ENCODE assay signal across 1 cellular context in genomic region chr11:63986156-63986931, GRCh38.
TF ChIP-seq lines count a peak whose summit lies in the region.

OTUB1 (plus strand) TSS chr11:63986438; CDS start chr11:63986457, 19 bp downstream.

TF ChIP-seq in K562, 482 proteins besides CTCF, POLR2A, EP300 and RAD21 (continued from another document and continues in another):
- TF ChIP-seq RHOXF2B (CRISPR knock-in tag; conservative IDR thresholded peaks at IDR 0.05) (no peak), ZNF408 (CRISPR knock-in tag; IDR thresholded peaks at IDR 0.05; ENCODE audit: low read depth) (no peak), EGR1 (conservative IDR thresholded peaks at IDR 0.05) (no peak), NFIX (CRISPR knock-in tag; IDR thresholded peaks at IDR 0.05; ENCODE audit: low read depth) (no peak), ATF3 (IDR thresholded peaks at IDR 0.05) (no peak), ATF3 (CRISPR knock-in tag; conservative IDR thresholded peaks at IDR 0.05) (no peak), BCLAF1 (IDR thresholded peaks at IDR 0.05; ENCODE audit: borderline replicate concordance in 1 of 2, control insufficient read depth in 1 of 2, low read depth in 2 of 2, low read length in 1 of 2) (no peak), RNF2 (IDR thresholded peaks at IDR 0.05) (no peak; the same call in 1 of the 2 replicates), MCM5 (IDR thresholded peaks at IDR 0.05; ENCODE audit: low read depth) (no peak), TRIM25 (IDR thresholded peaks at IDR 0.05; ENCODE audit: borderline replicate concordance) (no peak), MECOM (CRISPR knock-in tag; IDR thresholded peaks at IDR 0.05) (no peak), FOXP4 (CRISPR knock-in tag; IDR thresholded peaks at IDR 0.05; ENCODE audit: borderline replicate concordance) (no peak), HCFC1 (IDR thresholded peaks at IDR 0.05; ENCODE audit: low read depth, low read length) (peak; percentile 69), PREB (CRISPR knock-in tag; IDR thresholded peaks at IDR 0.05) (no peak), SMAD4 (CRISPR knock-in tag; conservative IDR thresholded peaks at IDR 0.05) (no peak), ARNT (IDR thresholded peaks at IDR 0.05) (no peak), ZNF75A (CRISPR knock-in tag; IDR thresholded peaks at IDR 0.05) (no peak), SMARCE1 (IDR thresholded peaks at IDR 0.05) (no peak), TBL1XR1 (IDR thresholded peaks at IDR 0.05; ENCODE audit: low read length in 2 of 2) (0 out of 4 replicates have a peak, but pooled peaks of 1 of the 2 experiments have one; percentile 14), NCOR1 (IDR thresholded peaks at IDR 0.05) (no peak), HNRNPK (IDR thresholded peaks at IDR 0.05; ENCODE audit: low read depth, low read length, poor library complexity, severe bottlenecking) (no peak), CREBBP (IDR thresholded peaks at IDR 0.05; ENCODE audit: low read depth, low read length) (no peak), COPS2 (conservative IDR thresholded peaks at IDR 0.05) (no peak), ZC3H4 (CRISPR knock-in tag; IDR thresholded peaks at IDR 0.05; ENCODE audit: borderline replicate concordance) (no peak), CC2D1A (IDR thresholded peaks at IDR 0.05) (no peak), ZNF224 (CRISPR knock-in tag; IDR thresholded peaks at IDR 0.05) (no peak), KHSRP (IDR thresholded peaks at IDR 0.05) (no peak), MYC (IDR thresholded peaks at IDR 0.05; ENCODE audit: low read depth, low read length) (peak; percentile 47; the same call in 1 of the 2 replicates), MYC (CRISPR knock-in tag; IDR thresholded peaks at IDR 0.05; ENCODE audit: borderline replicate concordance, low read depth) (no peak), ZNF79 (CRISPR knock-in tag; IDR thresholded peaks at IDR 0.05; ENCODE audit: low read depth) (no peak), XRCC3 (IDR thresholded peaks at IDR 0.05) (no peak), MBD1 (CRISPR knock-in tag; IDR thresholded peaks at IDR 0.05) (no peak), PPARD (CRISPR knock-in tag; IDR thresholded peaks at IDR 0.05) (no peak), SIX5 (IDR thresholded peaks at IDR 0.05; ENCODE audit: borderline replicate concordance in 1 of 2, insufficient read depth in 1 of 2, low read depth in 1 of 2, low read length in 2 of 2) (no peak), JUND (IDR thresholded peaks at IDR 0.05; ENCODE audit: borderline replicate concordance, low read depth, low read length) (no peak), JUND (tag; IDR thresholded peaks at IDR 0.05; ENCODE audit: borderline replicate concordance, low read depth, low read length) (peak; percentile 12; the same call in 1 of the 3 replicates), NFYB (IDR thresholded peaks at IDR 0.05; ENCODE audit: extremely low read depth, insufficient read length) (no peak), BRCA1 (IDR thresholded peaks at IDR 0.05) (no peak), BRCA1 (CRISPR knock-in tag; IDR thresholded peaks at IDR 0.05) (no peak), CREB1 (IDR thresholded peaks at IDR 0.05) (no peak; the same call in 1 of the 2 replicates), CREB1 (CRISPR knock-in tag; IDR thresholded peaks at IDR 0.05) (no peak; the same call in 1 of the 2 replicates), MTA1 (IDR thresholded peaks at IDR 0.05; ENCODE audit: borderline replicate concordance) (no peak), WHSC1 (IDR thresholded peaks at IDR 0.05; ENCODE audit: low read length) (no peak), ZBTB17 (CRISPR knock-in tag; IDR thresholded peaks at IDR 0.05) (peak; percentile 64; the same call in 1 of the 2 replicates), PHF20 (IDR thresholded peaks at IDR 0.05; ENCODE audit: partially characterized antibody) (peak; percentile 91), NFE2 (IDR thresholded peaks at IDR 0.05; ENCODE audit: low read depth) (no peak), ZBTB12 (CRISPR knock-in tag; IDR thresholded peaks at IDR 0.05) (no peak), ZNF696 (CRISPR knock-in tag; conservative IDR thresholded peaks at IDR 0.05) (no peak), RAD51 (IDR thresholded peaks at IDR 0.05; ENCODE audit: borderline replicate concordance, low read depth) (no peak), ZNF740 (CRISPR knock-in tag; IDR thresholded peaks at IDR 0.05) (no peak), ZNF740 (tag; IDR thresholded peaks at IDR 0.05) (no peak), ZNF184 (CRISPR knock-in tag; IDR thresholded peaks at IDR 0.05) (no peak), ATF1 (CRISPR knock-in tag; IDR thresholded peaks at IDR 0.05) (no peak), ATF1 (tag; IDR thresholded peaks at IDR 0.05) (peak; percentile 72), THRA (IDR thresholded peaks at IDR 0.05) (no peak), CBX3 (IDR thresholded peaks at IDR 0.05; ENCODE audit: borderline replicate concordance in 1 of 2, low read length in 2 of 2) (no peak), ELK3 (CRISPR knock-in tag; IDR thresholded peaks at IDR 0.05) (no peak), ZKSCAN1 (IDR thresholded peaks at IDR 0.05; ENCODE audit: low read depth, low read length) (no peak), MCM7 (IDR thresholded peaks at IDR 0.05) (no peak), CAMTA2 (CRISPR knock-in tag; conservative IDR thresholded peaks at IDR 0.05) (no peak), ZNF507 (tag; conservative IDR thresholded peaks at IDR 0.05) (no peak)
